In genomic region chr6:101085327-101085726, GRCh38 we compare ENCODE assay signal across 2 cellular contexts.
TF ChIP-seq lines count a peak whose summit lies in the region.

No MANE protein-coding gene starts in this region.

TF ChIP-seq in SK-N-SH treated with all-trans-retinoic acid at 6 μM for 48 hours, 23 proteins besides CTCF, POLR2A, EP300 and RAD21 (continued from another document):
- TF ChIP-seq CSRNP3 (CRISPR knock-in tag; IDR thresholded peaks at IDR 0.05) (no peak), ISL1 (CRISPR knock-in tag; IDR thresholded peaks at IDR 0.05) (peak; percentile 32), PATZ1 (CRISPR knock-in tag; IDR thresholded peaks at IDR 0.05; ENCODE audit: borderline replicate concordance) (no peak)
TF ChIP-seq in SK-N-SH treated with all-trans-retinoic acid at 6 μM for 48 hours: peak in this region for 1.

TF ChIP-seq in SK-N-SH, 30 proteins besides CTCF, POLR2A, EP300 and RAD21 (continued from another document):
- TF ChIP-seq MAX (IDR thresholded peaks at IDR 0.05; ENCODE audit: low read depth), result no peak
- no peak for TF ChIP-seq GABPA (IDR thresholded peaks at IDR 0.05; ENCODE audit: low read depth)
